24 cellular contexts compared by ENCODE assay signal in the genomic region with DNA sequence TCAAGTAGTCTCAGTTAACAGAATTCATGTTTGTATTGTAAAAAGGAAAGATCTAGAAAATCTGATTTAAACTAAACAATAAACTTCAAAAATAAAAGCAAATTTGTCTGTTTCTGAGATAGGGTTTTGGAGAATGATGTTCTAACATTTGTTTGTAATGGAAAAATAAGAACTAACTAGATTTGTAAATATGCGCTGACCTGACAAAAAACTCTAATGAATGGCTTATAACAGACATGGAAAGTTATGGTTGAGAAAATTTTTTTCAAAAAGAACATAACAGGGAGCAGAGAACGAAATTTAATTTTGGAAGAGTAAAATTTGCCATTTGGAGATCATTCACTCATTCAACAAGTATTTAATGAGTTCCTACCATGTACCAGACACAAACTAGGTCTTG.
"Had no signal": no experiment of that assay in that cellular context is flagged by ENCODE, and none has a peak within 500 bp of the region (broad histone marks: within the 10 kb centered on the region; RNA-seq: fewer than 3 reads in every experiment).

No MANE protein-coding gene starts in this region.

- H3K27ac ChIP-seq: ovary, psoas muscle, transverse colon had no signal

- FAIRE-seq: bronchial epithelial cell, kidney, small intestine, urothelium cell line had no signal

- H3K9me3 ChIP-seq: ovary, psoas muscle, transverse colon had no signal

- H3K27me3 ChIP-seq: ovary, transverse colon had no signal

- H3K4me3 ChIP-seq: lung, ovary, psoas muscle, transverse colon had no signal

- H3K36me3 ChIP-seq: ovary, transverse colon had no signal

- H3K27me3 Mint-ChIP-seq: activated naive CD8-positive, alpha-beta T cell had no signal

- DNase-seq: activated CD4-positive, alpha-beta T cell treated with anti-CD3 and anti-CD28 coated beads for 4 hours; activated CD4-positive, alpha-beta T cell treated with anti-CD3 and anti-CD28 coated beads, Interleukin-2, amount 50 U/mL, for 48 hours; activated CD4-positive, CD25-positive, alpha-beta regulatory T cell; activated CD8-positive, alpha-beta memory T cell treated with anti-CD3 and anti-CD28 coated beads, Interleukin-2, amount 50 U/mL, for 48 hours; activated naive CD4-positive, alpha-beta T cell; activated T-cell treated with anti-CD3 and anti-CD28 coated beads, Interleukin-2, amount 50 U/mL, for 4 hours; cortex of kidney; endodermal cell; erythroblast; kidney; naive thymus-derived CD8-positive, alpha-beta T cell; ovary; psoas muscle; right cardiac atrium; small intestine; stimulated activated CD4-positive, alpha-beta T cell treated with anti-CD3 and anti-CD28 coated beads, Interleukin-2, amount 100 ng/mL, for 24 hours; T-helper 2 cell; transverse colon had no signal

- H3K4me1 ChIP-seq: psoas muscle, transverse colon had no signal

- H3K4me3 Mint-ChIP-seq: activated naive CD8-positive, alpha-beta T cell; activated T-cell treated with anti-CD3 and anti-CD28 coated beads, Interleukin-2, amount 50 U/mL, for 4 hours; endodermal cell; naive thymus-derived CD8-positive, alpha-beta T cell; stimulated activated effector memory CD8-positive, alpha-beta T cell treated with anti-CD3 and anti-CD28 coated beads, Interleukin-12 subunit alpha, Interleukin-12 subunit beta, amount 100 ng/mL, for 72 hours had no signal

- H3K27ac Mint-ChIP-seq: activated naive CD8-positive, alpha-beta T cell; activated T-helper 2 cell treated with anti-CD3 and anti-CD28 coated beads, Interferon-gamma antibody, Interleukin-2, Interleukin-4, amounts not matched to agents 10 μg/mL and 5 μg/mL and 100 μg/mL, durations not matched to agents 14 hours and 24 hours and 36 hours; endodermal cell; naive thymus-derived CD8-positive, alpha-beta T cell; stimulated activated effector memory CD8-positive, alpha-beta T cell treated with anti-CD3 and anti-CD28 coated beads, Interleukin-12 subunit alpha, Interleukin-12 subunit beta, amount 100 ng/mL, for 72 hours had no signal

- H3K36me3 Mint-ChIP-seq: activated naive CD8-positive, alpha-beta T cell; stimulated activated effector memory CD8-positive, alpha-beta T cell treated with anti-CD3 and anti-CD28 coated beads, Interleukin-12 subunit alpha, Interleukin-12 subunit beta, amount 100 ng/mL, for 72 hours had no signal

- ATAC-seq: activated T-cell treated with anti-CD3 and anti-CD28 coated beads, Interleukin-2, amount 50 U/mL, for 4 hours; naive thymus-derived CD8-positive, alpha-beta T cell; psoas muscle; right cardiac atrium; stimulated activated effector memory CD8-positive, alpha-beta T cell treated with anti-CD3 and anti-CD28 coated beads, Interleukin-12 subunit alpha, Interleukin-12 subunit beta, amount 100 ng/mL, for 72 hours had no signal

- H3K4me1 Mint-ChIP-seq: endodermal cell; naive thymus-derived CD8-positive, alpha-beta T cell; stimulated activated effector memory CD8-positive, alpha-beta T cell treated with anti-CD3 and anti-CD28 coated beads, Interleukin-12 subunit alpha, Interleukin-12 subunit beta, amount 100 ng/mL, for 72 hours had no signal
